In the genomic region with DNA sequence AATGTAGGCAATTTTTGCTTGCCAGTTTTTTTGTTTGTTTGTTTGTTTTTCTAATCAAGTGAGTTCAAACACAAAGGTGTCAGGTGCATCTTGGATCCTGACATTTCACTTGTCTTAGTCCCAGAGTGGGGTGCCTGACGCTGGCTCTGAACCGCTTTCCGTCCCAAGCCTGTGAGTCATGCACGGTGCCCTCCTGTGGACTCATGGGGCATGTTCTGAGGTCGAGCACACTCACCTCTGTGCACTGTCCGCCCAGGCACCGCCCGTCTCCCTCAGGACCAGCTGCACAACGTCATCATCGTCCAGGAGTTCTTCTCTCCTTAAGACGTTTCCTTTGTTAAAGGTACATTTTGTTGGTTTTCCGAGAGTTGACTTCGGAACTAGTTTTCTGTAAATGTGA, we compare ENCODE assay signal across 1 cellular context.
TF ChIP-seq lines count a peak whose summit lies in the region.

No MANE protein-coding gene starts in this region.

TF ChIP-seq in GM23338, 12 proteins besides CTCF, POLR2A, EP300 and RAD21:
- TF ChIP-seq, protein P1, sequence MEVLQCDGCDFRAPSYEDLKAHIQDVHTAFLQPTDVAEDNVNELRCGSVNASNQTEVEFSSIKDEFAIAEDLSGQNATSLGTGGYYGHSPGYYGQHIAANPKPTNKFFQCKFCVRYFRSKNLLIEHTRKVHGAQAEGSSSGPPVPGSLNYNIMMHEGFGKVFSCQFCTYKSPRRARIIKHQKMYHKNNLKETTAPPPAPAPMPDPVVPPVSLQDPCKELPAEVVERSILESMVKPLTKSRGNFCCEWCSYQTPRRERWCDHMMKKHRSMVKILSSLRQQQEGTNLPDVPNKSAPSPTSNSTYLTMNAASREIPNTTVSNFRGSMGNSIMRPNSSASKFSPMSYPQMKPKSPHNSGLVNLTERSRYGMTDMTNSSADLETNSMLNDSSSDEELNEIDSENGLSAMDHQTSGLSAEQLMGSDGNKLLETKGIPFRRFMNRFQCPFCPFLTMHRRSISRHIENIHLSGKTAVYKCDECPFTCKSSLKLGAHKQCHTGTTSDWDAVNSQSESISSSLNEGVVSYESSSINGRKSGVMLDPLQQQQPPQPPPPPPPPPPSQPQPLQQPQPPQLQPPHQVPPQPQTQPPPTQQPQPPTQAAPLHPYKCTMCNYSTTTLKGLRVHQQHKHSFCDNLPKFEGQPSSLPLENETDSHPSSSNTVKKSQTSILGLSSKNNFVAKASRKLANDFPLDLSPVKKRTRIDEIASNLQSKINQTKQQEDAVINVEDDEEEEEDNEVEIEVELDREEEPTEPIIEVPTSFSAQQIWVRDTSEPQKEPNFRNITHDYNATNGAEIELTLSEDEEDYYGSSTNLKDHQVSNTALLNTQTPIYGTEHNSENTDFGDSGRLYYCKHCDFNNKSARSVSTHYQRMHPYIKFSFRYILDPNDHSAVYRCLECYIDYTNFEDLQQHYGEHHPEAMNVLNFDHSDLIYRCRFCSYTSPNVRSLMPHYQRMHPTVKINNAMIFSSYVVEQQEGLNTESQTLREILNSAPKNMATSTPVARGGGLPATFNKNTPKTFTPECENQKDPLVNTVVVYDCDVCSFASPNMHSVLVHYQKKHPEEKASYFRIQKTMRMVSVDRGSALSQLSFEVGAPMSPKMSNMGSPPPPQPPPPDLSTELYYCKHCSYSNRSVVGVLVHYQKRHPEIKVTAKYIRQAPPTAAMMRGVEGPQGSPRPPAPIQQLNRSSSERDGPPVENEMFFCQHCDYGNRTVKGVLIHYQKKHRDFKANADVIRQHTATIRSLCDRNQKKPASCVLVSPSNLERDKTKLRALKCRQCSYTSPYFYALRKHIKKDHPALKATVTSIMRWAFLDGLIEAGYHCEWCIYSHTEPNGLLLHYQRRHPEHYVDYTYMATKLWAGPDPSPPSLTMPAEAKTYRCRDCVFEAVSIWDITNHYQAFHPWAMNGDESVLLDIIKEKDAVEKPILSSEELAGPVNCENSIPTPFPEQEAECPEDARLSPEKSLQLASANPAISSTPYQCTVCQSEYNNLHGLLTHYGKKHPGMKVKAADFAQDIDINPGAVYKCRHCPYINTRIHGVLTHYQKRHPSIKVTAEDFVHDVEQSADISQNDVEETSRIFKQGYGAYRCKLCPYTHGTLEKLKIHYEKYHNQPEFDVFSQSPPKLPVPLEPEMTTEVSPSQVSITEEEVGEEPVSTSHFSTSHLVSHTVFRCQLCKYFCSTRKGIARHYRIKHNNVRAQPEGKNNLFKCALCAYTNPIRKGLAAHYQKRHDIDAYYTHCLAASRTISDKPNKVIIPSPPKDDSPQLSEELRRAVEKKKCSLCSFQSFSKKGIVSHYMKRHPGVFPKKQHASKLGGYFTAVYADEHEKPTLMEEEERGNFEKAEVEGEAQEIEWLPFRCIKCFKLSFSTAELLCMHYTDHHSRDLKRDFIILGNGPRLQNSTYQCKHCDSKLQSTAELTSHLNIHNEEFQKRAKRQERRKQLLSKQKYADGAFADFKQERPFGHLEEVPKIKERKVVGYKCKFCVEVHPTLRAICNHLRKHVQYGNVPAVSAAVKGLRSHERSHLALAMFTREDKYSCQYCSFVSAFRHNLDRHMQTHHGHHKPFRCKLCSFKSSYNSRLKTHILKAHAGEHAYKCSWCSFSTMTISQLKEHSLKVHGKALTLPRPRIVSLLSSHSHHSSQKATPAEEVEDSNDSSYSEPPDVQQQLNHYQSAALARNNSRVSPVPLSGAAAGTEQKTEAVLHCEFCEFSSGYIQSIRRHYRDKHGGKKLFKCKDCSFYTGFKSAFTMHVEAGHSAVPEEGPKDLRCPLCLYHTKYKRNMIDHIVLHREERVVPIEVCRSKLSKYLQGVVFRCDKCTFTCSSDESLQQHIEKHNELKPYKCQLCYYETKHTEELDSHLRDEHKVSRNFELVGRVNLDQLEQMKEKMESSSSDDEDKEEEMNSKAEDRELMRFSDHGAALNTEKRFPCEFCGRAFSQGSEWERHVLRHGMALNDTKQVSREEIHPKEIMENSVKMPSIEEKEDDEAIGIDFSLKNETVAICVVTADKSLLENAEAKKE (CRISPR knock-in tag; IDR thresholded peaks at IDR 0.05) = no peak
- no peak for TF ChIP-seq EZH2 (IDR thresholded peaks at IDR 0.05; ENCODE audit: low read depth, unreplicated experiment)
- no peak for TF ChIP-seq ZNF114 (CRISPR knock-in tag; IDR thresholded peaks at IDR 0.05)
- TF ChIP-seq, protein P2, sequence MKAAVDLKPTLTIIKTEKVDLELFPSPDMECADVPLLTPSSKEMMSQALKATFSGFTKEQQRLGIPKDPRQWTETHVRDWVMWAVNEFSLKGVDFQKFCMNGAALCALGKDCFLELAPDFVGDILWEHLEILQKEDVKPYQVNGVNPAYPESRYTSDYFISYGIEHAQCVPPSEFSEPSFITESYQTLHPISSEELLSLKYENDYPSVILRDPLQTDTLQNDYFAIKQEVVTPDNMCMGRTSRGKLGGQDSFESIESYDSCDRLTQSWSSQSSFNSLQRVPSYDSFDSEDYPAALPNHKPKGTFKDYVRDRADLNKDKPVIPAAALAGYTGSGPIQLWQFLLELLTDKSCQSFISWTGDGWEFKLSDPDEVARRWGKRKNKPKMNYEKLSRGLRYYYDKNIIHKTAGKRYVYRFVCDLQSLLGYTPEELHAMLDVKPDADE (IDR thresholded peaks at IDR 0.05) = no peak
- TF ChIP-seq JUNB (IDR thresholded peaks at IDR 0.05; ENCODE audit: unreplicated experiment) = no peak
